ENCODE assay signal across 8 cellular contexts in the genomic region with DNA sequence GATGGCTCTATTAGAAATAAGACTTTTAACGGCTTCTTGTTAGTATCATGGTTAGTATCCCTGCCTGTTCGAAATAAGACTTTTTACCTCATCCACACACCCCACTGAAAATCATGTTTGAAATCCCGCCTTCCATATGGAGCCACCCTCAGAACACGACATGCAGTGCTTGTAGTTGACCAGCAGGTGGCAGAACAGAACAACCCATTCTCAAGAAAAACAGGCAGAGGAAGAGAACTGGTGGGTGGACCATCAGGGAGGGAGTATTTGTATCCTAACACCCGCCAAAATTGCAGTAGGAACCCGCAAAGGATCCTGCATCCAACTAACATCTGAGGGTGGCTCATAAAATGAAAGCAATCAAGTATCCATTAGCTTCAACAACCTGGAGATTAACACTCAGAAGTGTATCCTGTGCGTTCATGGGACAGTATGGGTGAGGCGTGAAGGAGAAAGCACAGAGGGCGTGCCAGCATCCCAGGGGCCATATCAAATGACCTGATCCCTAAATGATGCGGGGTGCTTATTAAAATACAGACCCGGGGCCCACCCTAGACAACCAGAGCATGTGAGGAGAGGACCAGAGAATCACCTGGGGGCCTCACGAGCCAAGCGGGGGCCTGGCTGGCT.
DNase-seq lines count a peak whose midpoint lies in the region; FAIRE-seq and TF ChIP-seq lines count a peak whose summit lies in the region.

No MANE protein-coding gene starts in this region.

- H3K27ac Mint-ChIP-seq in activated T-helper 1 cell treated with anti-CD3 and anti-CD28 coated beads, Interleukin-12 subunit alpha, Interleukin-12 subunit beta, Interleukin-2, Interleukin-4 antibody, amounts not matched to agents 30 ng/mL and 10 ng/mL and 1 ng/mL, durations not matched to agents 14 hours and 24 hours and 36 hours: no peak overlapping the region

- peak; percentile 97 for TF ChIP-seq CTCF in fibroblast of villous mesenchyme (IDR thresholded peaks at IDR 0.05; ENCODE audit: insufficient read depth, low read depth, low read length)

- FAIRE-seq in RCC 7860 (lab: Jason Lieb, UNC): no peak

- H3K4me1 Mint-ChIP-seq in activated T-helper 1 cell treated with anti-CD3 and anti-CD28 coated beads, Interleukin-12 subunit alpha, Interleukin-12 subunit beta, Interleukin-2, Interleukin-4 antibody, amounts not matched to agents 30 ng/mL and 10 ng/mL and 1 ng/mL, durations not matched to agents 14 hours and 24 hours and 36 hours (ENCODE audit: low read depth): peaks cover 27% of the 10 kb centered on the region

- no peak overlapping the region for H3K4me3 Mint-ChIP-seq in activated T-helper 1 cell treated with anti-CD3 and anti-CD28 coated beads, Interleukin-12 subunit alpha, Interleukin-12 subunit beta, Interleukin-2, Interleukin-4 antibody, amounts not matched to agents 30 ng/mL and 10 ng/mL and 1 ng/mL, durations not matched to agents 14 hours and 24 hours and 36 hours

- peaks cover 5% of the 10 kb centered on the region for H3K27me3 Mint-ChIP-seq in activated T-helper 1 cell treated with anti-CD3 and anti-CD28 coated beads, Interleukin-12 subunit alpha, Interleukin-12 subunit beta, Interleukin-2, Interleukin-4 antibody, amounts not matched to agents 30 ng/mL and 10 ng/mL and 1 ng/mL, durations not matched to agents 14 hours and 24 hours and 36 hours (ENCODE audit: insufficient read depth)

- peak; percentile 77 for DNase-seq in NCI-H510A treated with DMSO at 0.1 percent for 48 hours (lab: John Stamatoyannopoulos, UW)
- DNase-seq in NCI-H510A (lab: John Stamatoyannopoulos, UW): no peak
- DNase-seq in Jurkat, Clone E6-1 (ENCODE audit: low read depth, low spot score): peak; percentile 66
- DNase-seq in RCC 7860 (ENCODE audit: low spot score): peak; percentile 41
- DNase-seq in activated T-helper 1 cell treated with anti-CD3 and anti-CD28 coated beads, Interleukin-12 subunit alpha, Interleukin-12 subunit beta, Interleukin-2, Interleukin-4 antibody, amounts not matched to agents 30 ng/mL and 10 ng/mL and 1 ng/mL, durations not matched to agents 14 hours and 24 hours and 36 hours (ENCODE audit: low spot score): peak; percentile 39
- DNase-seq in fibroblast of villous mesenchyme (ENCODE audit: low read depth): peak; percentile 78
- peak; percentile 52 for DNase-seq in non-pigmented ciliary epithelial cell (ENCODE audit: low read depth)
- peak; percentile 54 for DNase-seq in ureter (ENCODE audit: low spot score)

- no peaks in the 10 kb centered on the region for H3K9me3 Mint-ChIP-seq in activated T-helper 1 cell treated with anti-CD3 and anti-CD28 coated beads, Interleukin-12 subunit alpha, Interleukin-12 subunit beta, Interleukin-2, Interleukin-4 antibody, amounts not matched to agents 30 ng/mL and 10 ng/mL and 1 ng/mL, durations not matched to agents 14 hours and 24 hours and 36 hours

- no peaks in the 10 kb centered on the region for H3K36me3 Mint-ChIP-seq in activated T-helper 1 cell treated with anti-CD3 and anti-CD28 coated beads, Interleukin-12 subunit alpha, Interleukin-12 subunit beta, Interleukin-2, Interleukin-4 antibody, amounts not matched to agents 30 ng/mL and 10 ng/mL and 1 ng/mL, durations not matched to agents 14 hours and 24 hours and 36 hours (ENCODE audit: low read depth)

- intact Hi-C loops in activated T-helper 1 cell treated with anti-CD3 and anti-CD28 coated beads, Interleukin-12 subunit alpha, Interleukin-12 subunit beta, Interleukin-2, Interleukin-4 antibody, amounts not matched to agents 30 ng/mL and 10 ng/mL and 1 ng/mL, durations not matched to agents 14 hours and 24 hours and 36 hours (cut with micrococcal nuclease): loop anchor here (1.0 kb wide), 3 partner anchors 177 to 775 kb away; no protein-coding TSS in a partner anchor

- H3K4me3 ChIP-seq in Jurkat, Clone E6-1 (ENCODE audit: low read length): no peak overlapping the region
- no peak overlapping the region for H3K4me3 ChIP-seq in fibroblast of villous mesenchyme (ENCODE audit: low read depth, low read length)
